7 cellular contexts compared by ENCODE assay signal in genomic region chr3:134197681-134198261, GRCh38. TPM values are rescaled to one million over a fixed set of nuclear protein-coding genes. Genes with fewer than 3 reads are reported as not detected.
DNase-seq lines count a peak whose midpoint lies in the region; ATAC-seq and TF ChIP-seq lines count a peak whose summit lies in the region.

No MANE protein-coding gene starts in this region.

- no peaks in the 10 kb centered on the region for H3K9me3 ChIP-seq in T-helper 17 cell (ENCODE audit: control insufficient read depth, low read length, poor library complexity, severe bottlenecking)

- H3K27ac Mint-ChIP-seq in T-helper 17 cell, result no peak overlapping the region

- DNase-seq in ELR (ENCODE audit: low read depth) (peak; percentile 80), NCI-H1105 (lab: John Stamatoyannopoulos, UW) (peak; percentile 35), T-helper 17 cell (no peak), fibroblast of the aortic adventitia (ENCODE audit: low read depth) (peak; percentile 81), omental fat pad (ENCODE audit: low spot score) (no peak)

- H3K27me3 Mint-ChIP-seq in T-helper 17 cell, result no peaks in the 10 kb centered on the region

- H3K36me3 Mint-ChIP-seq in T-helper 17 cell (ENCODE audit: low read depth), result peaks cover 15% of the 10 kb centered on the region

- peaks cover 4% of the 10 kb centered on the region for H3K4me1 Mint-ChIP-seq in T-helper 17 cell

- ATAC-seq in GM21737 (IDR thresholded peaks at IDR 0.05; ENCODE audit: unreplicated experiment) (peak; percentile 56), T-helper 17 cell (peak; percentile 74), omental fat pad (ENCODE audit: low FRiP score) (peak; percentile 62), HG03135 (IDR thresholded peaks at IDR 0.05; ENCODE audit: unreplicated experiment) (no peak)

- TF ChIP-seq CTCF in fibroblast of the aortic adventitia (IDR thresholded peaks at IDR 0.05; ENCODE audit: insufficient read depth, low read length) (peak; percentile 77), omental fat pad (IDR thresholded peaks at IDR 0.05) (peak in 1 of 3 donors; percentile 48)

- H3K4me3 Mint-ChIP-seq in T-helper 17 cell, result no peak overlapping the region

- H3K4me3 ChIP-seq in fibroblast of the aortic adventitia (ENCODE audit: low read depth, low read length), result no peak overlapping the region

RNA-seq across cellular contexts. Expression of gene RYK, which starts 52.9 kb away (rescaled TPM):
- total RNA-seq in T-helper 17 cell, result 10 to 100 TPM; 42.9 to 44.9 TPM
- 36.5 and 87.2 TPM in 2 replicates for total RNA-seq in fibroblast of the aortic adventitia (ENCODE audit: low replicate concordance)
- 100 to 1,000 TPM in 1 of 4 donors, 10 to 100 TPM in 3; 69.3 to 100 (median 84.7) TPM for total RNA-seq in omental fat pad

Comparison
In these comparisons a context has a peak if more than half of its experiments do, and no peak if none do; other contexts are left out.
1. DNase-seq: peak in ELR (single experiment), NCI-H1105 (single experiment) and fibroblast of the aortic adventitia (single experiment); none in T-helper 17 cell (0 of 3) and omental fat pad (single experiment).